In the genomic region with DNA sequence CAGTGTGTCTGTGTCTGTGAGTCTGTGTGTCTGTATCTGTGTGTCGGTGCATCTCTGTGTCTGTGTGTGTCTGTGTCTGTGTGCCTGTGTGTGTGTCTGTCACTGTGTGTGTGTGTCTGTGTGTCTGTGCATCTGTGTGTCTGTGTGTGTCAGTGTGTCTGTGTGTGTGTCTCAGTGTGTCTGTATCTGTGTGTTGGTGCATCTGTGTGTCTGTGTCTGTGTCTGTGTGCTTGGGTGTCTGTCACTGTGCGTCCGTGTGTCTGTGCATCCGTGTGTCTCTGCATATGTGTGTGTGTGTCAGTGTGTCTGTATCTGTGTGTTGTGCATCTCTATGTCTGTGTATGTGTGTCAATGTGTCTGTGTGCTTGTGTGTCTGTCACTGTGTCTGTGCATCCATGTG, we compare ENCODE assay signal across 25 cellular contexts. TPM values are rescaled to one million over a fixed set of nuclear protein-coding genes. Genes with fewer than 3 reads are reported as not detected.
A peak's percentile ranks its signal among the peaks of the same experiment; 100 is the strongest.
DNase-seq lines count a peak whose midpoint lies in the region; ATAC-seq and TF ChIP-seq lines count a peak whose summit lies in the region.
"Had no signal": no experiment of that assay in that cellular context is flagged by ENCODE, and none has a peak within 500 bp of the region (broad histone marks: within the 10 kb centered on the region; RNA-seq: fewer than 3 reads in every experiment).

No MANE protein-coding gene starts in this region.

- ATAC-seq in GM21367 (IDR thresholded peaks at IDR 0.05; ENCODE audit: unreplicated experiment) (no peak), GM19395 (IDR thresholded peaks at IDR 0.05; ENCODE audit: unreplicated experiment) (no peak)
- ATAC-seq: effector memory CD8-positive, alpha-beta T cell; gastroesophageal sphincter; natural killer cell had no signal

- H3K9me3 ChIP-seq in left ventricle myocardium inferior (replicated peaks) (no peaks in the 10 kb centered on the region), right atrium auricular region (no peaks in the 10 kb centered on the region)
- H3K9me3 ChIP-seq: colonic mucosa, gastroesophageal sphincter, tibial nerve had no signal

- peaks cover 12% of the 10 kb centered on the region for H3K27me3 Mint-ChIP-seq in endothelial cell (ENCODE audit: unreplicated experiment)
- H3K27me3 Mint-ChIP-seq in osteocyte (ENCODE audit: unreplicated experiment) = no peaks in the 10 kb centered on the region
- H3K27me3 Mint-ChIP-seq: stimulated activated naive CD8-positive, alpha-beta T cell treated with anti-CD3 and anti-CD28 coated beads, Interleukin-15, Interleukin-2, amounts not matched to agents 100 ng/mL and 50 ng/mL, for 24 hours had no signal

- H3K9me3 Mint-ChIP-seq in endothelial cell (ENCODE audit: unreplicated experiment) (no peaks in the 10 kb centered on the region), osteocyte (ENCODE audit: unreplicated experiment) (no peaks in the 10 kb centered on the region)
- H3K9me3 Mint-ChIP-seq: activated B cell treated with CpG ODN at 0.5 μM for 24 hours; effector memory CD8-positive, alpha-beta T cell; GM23338; natural killer cell; stimulated activated naive CD8-positive, alpha-beta T cell treated with anti-CD3 and anti-CD28 coated beads, Interleukin-15, Interleukin-2, amounts not matched to agents 100 ng/mL and 50 ng/mL, for 24 hours had no signal

- H3K4me1 ChIP-seq in left ventricle myocardium inferior (peaks cover 16% of the 10 kb centered on the region), right atrium auricular region (no peaks in the 10 kb centered on the region)
- H3K4me1 ChIP-seq: colonic mucosa had no signal

- H3K4me3 Mint-ChIP-seq in endothelial cell (ENCODE audit: unreplicated experiment) (peak overlapping the region; percentile 4), osteocyte (ENCODE audit: unreplicated experiment) (no peak overlapping the region)
- H3K4me3 Mint-ChIP-seq: activated B cell treated with CpG ODN at 0.5 μM for 24 hours; effector memory CD8-positive, alpha-beta T cell; GM23338; natural killer cell; stimulated activated naive CD8-positive, alpha-beta T cell treated with anti-CD3 and anti-CD28 coated beads, Interleukin-15, Interleukin-2, amounts not matched to agents 100 ng/mL and 50 ng/mL, for 24 hours had no signal

- no peaks in the 10 kb centered on the region for H3K36me3 ChIP-seq in left ventricle myocardium inferior
- no peaks in the 10 kb centered on the region for H3K36me3 ChIP-seq in right atrium auricular region
- H3K36me3 ChIP-seq: brain microvascular endothelial cell, colonic mucosa, gastroesophageal sphincter, tibial nerve had no signal

- H3K27ac ChIP-seq in left ventricle myocardium inferior (replicated peaks) (no peak overlapping the region), right atrium auricular region (no peak overlapping the region)
- H3K27ac ChIP-seq: brain microvascular endothelial cell, C4-2B, colonic mucosa, gastroesophageal sphincter, tibial nerve had no signal

- peak; percentile 2 for DNase-seq in left ventricle myocardium inferior
- DNase-seq in right atrium auricular region (ENCODE audit: low spot score) = no peak
- DNase-seq in endothelial cell (ENCODE audit: low spot score) = no peak
- no peak for DNase-seq in osteocyte (ENCODE audit: extremely low spot score, unreplicated experiment)
- no peak for DNase-seq in AG20443 (ENCODE audit: low spot score)
- no peak for DNase-seq in epidermal melanocyte (ENCODE audit: insufficient read length, low spot score)
- DNase-seq: activated B cell treated with CpG ODN at 0.5 μM for 24 hours; activated CD4-positive, alpha-beta T cell treated with anti-CD3 and anti-CD28 coated beads, Interleukin-2, amount 50 U/mL, for 48 hours; activated effector memory CD4-positive, alpha-beta T cell treated with Interleukin-2 at 50 U/mL for 16 hours; brain microvascular endothelial cell; colonic mucosa; effector memory CD8-positive, alpha-beta T cell; MM.1S; natural killer cell; NCI-H1417 treated with DMSO at 0.1 percent for 48 hours; NCI-H510A treated with DMSO at 0.1 percent for 48 hours; stimulated activated CD4-positive, alpha-beta T cell treated with anti-CD3 and anti-CD28 coated beads, Interleukin-12 subunit alpha, Interleukin-12 subunit beta, amount 100 ng/mL, for 4 hours; stimulated activated CD4-positive, alpha-beta T cell treated with anti-CD3 and anti-CD28 coated beads, Interleukin-4, amount 100 ng/mL, for 4 hours had no signal

- H3K27me3 ChIP-seq in left ventricle myocardium inferior (ENCODE audit: low read depth) (no peaks in the 10 kb centered on the region), right atrium auricular region (no peaks in the 10 kb centered on the region)
- H3K27me3 ChIP-seq: brain microvascular endothelial cell, colonic mucosa, gastroesophageal sphincter, tibial nerve had no signal

- H3K4me1 Mint-ChIP-seq in endothelial cell (ENCODE audit: unreplicated experiment) = peaks cover 4% of the 10 kb centered on the region
- peaks cover 67% of the 10 kb centered on the region for H3K4me1 Mint-ChIP-seq in osteocyte (ENCODE audit: unreplicated experiment)
- H3K4me1 Mint-ChIP-seq: activated B cell treated with CpG ODN at 0.5 μM for 24 hours, natural killer cell had no signal

- no peak overlapping the region for H3K27ac Mint-ChIP-seq in endothelial cell (ENCODE audit: unreplicated experiment)
- H3K27ac Mint-ChIP-seq in osteocyte (ENCODE audit: unreplicated experiment) = peak overlapping the region; percentile 43
- H3K27ac Mint-ChIP-seq: activated B cell treated with CpG ODN at 0.5 μM for 24 hours; effector memory CD8-positive, alpha-beta T cell; natural killer cell; stimulated activated naive CD8-positive, alpha-beta T cell treated with anti-CD3 and anti-CD28 coated beads, Interleukin-15, Interleukin-2, amounts not matched to agents 100 ng/mL and 50 ng/mL, for 24 hours had no signal

- H3K4me3 ChIP-seq in left ventricle myocardium inferior (no peak overlapping the region), right atrium auricular region (no peak overlapping the region)
- H3K4me3 ChIP-seq: colonic mucosa, gastroesophageal sphincter, GM23338, tibial nerve had no signal

- intact Hi-C loops in left ventricle myocardium inferior (cut with micrococcal nuclease) = no loop called here

- H3K36me3 Mint-ChIP-seq in endothelial cell (ENCODE audit: low read depth, unreplicated experiment) = no peaks in the 10 kb centered on the region
- H3K36me3 Mint-ChIP-seq in osteocyte (ENCODE audit: unreplicated experiment) = no peaks in the 10 kb centered on the region
- H3K36me3 Mint-ChIP-seq: natural killer cell had no signal

- no peak for TF ChIP-seq CTCF in left ventricle myocardium inferior (IDR thresholded peaks at IDR 0.05; ENCODE audit: borderline replicate concordance)
- TF ChIP-seq CTCF in right atrium auricular region (IDR thresholded peaks at IDR 0.05) = no peak
- no peak for TF ChIP-seq CTCF in endothelial cell (IDR thresholded peaks at IDR 0.05; ENCODE audit: unreplicated experiment)
- no peak for TF ChIP-seq CTCF in osteocyte (IDR thresholded peaks at IDR 0.05)

RNA-seq across cellular contexts. Expression of a gene that starts 44.7 kb away (rescaled TPM):
- 20.9 TPM for total RNA-seq in left ventricle myocardium inferior
- total RNA-seq in right atrium auricular region = 10 to 100 TPM in 1 of 2 donors, 1 to 10 TPM in 1; 5.8 to 12.0 TPM
- 37.8 TPM for total RNA-seq in endothelial cell (ENCODE audit: unreplicated experiment)
- total RNA-seq in osteocyte = 62.7 and 63.7 TPM in 2 replicates
